ENCODE assay signal across 2 cellular contexts in the genomic region with DNA sequence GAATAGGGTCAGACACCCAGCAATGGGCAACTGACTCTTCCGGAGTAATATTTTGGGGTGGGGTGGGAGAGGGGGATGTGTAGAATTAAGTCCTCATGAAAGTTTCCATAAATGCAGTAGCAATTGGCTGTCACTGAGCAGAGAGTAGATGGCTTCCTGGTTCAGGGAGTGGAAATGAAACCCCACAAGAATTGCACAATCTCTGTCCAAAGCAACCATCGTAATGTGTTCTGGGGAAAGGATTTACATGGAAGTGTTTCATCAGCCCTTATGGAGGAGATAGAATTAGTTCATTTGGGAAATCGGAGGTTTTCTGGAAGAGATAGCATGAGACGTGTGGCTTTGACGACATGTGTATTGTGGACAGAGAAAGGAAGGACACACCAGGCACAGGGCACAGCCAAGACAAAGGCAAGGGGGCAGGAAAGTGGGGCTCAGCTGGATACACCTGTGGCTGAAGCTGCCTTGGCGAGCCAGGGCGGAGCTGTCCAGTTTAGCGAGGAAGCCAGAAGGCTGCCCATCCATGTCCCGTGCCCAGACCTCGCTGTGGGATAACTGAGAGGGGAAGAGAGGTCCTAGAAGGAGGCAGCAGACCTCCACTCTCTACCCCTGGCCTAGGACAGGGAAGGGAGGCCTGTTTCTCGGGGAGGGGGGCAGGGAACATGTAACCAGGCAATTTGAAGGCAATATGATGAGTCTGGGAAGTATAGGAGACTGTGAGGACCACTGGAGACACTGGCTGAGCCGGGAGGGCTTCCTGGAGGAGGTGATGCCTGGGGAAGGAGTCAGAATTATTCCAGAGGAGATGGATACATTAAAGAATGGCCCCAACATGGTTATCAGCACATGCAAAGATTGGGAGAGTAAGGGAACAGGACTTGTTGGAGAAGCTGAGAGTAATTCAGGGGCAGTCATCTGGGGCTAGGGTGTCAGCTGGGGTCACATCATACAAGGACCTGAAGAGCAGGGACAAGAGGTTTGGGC.
A peak's percentile ranks its signal among the peaks of the same experiment; 100 is the strongest.
TF ChIP-seq lines count a peak whose summit lies in the region.

No MANE protein-coding gene starts in this region.

TF ChIP-seq in Ishikawa, 13 proteins besides CTCF, POLR2A, EP300 and RAD21:
- no peak for TF ChIP-seq CREB1 (IDR thresholded peaks at IDR 0.05; ENCODE audit: low read depth)
- TF ChIP-seq CEBPB (IDR thresholded peaks at IDR 0.05): peak; percentile 77
- TF ChIP-seq, protein P1, sequence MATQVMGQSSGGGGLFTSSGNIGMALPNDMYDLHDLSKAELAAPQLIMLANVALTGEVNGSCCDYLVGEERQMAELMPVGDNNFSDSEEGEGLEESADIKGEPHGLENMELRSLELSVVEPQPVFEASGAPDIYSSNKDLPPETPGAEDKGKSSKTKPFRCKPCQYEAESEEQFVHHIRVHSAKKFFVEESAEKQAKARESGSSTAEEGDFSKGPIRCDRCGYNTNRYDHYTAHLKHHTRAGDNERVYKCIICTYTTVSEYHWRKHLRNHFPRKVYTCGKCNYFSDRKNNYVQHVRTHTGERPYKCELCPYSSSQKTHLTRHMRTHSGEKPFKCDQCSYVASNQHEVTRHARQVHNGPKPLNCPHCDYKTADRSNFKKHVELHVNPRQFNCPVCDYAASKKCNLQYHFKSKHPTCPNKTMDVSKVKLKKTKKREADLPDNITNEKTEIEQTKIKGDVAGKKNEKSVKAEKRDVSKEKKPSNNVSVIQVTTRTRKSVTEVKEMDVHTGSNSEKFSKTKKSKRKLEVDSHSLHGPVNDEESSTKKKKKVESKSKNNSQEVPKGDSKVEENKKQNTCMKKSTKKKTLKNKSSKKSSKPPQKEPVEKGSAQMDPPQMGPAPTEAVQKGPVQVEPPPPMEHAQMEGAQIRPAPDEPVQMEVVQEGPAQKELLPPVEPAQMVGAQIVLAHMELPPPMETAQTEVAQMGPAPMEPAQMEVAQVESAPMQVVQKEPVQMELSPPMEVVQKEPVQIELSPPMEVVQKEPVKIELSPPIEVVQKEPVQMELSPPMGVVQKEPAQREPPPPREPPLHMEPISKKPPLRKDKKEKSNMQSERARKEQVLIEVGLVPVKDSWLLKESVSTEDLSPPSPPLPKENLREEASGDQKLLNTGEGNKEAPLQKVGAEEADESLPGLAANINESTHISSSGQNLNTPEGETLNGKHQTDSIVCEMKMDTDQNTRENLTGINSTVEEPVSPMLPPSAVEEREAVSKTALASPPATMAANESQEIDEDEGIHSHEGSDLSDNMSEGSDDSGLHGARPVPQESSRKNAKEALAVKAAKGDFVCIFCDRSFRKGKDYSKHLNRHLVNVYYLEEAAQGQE (IDR thresholded peaks at IDR 0.05; ENCODE audit: low read depth): peak; percentile 23; the same call in 1 of the 2 replicates
TF ChIP-seq in Ishikawa: peak in this region for 2.

TF ChIP-seq in K562, 482 proteins besides CTCF, POLR2A, EP300 and RAD21:
- 0 out of 2 replicates have a peak, but pooled peaks have one; percentile 35 for TF ChIP-seq CEBPG (CRISPR knock-in tag; IDR thresholded peaks at IDR 0.05)
- peak; percentile 50 to 89; a peak in 3 of 4 replicates for TF ChIP-seq CEBPG (tag; conservative IDR thresholded peaks at IDR 0.05 in 1 of 2, IDR thresholded peaks at IDR 0.05 in 1 of 2)
- no peak for TF ChIP-seq HMGXB4 (CRISPR knock-in tag; IDR thresholded peaks at IDR 0.05)
- TF ChIP-seq, protein P2, sequence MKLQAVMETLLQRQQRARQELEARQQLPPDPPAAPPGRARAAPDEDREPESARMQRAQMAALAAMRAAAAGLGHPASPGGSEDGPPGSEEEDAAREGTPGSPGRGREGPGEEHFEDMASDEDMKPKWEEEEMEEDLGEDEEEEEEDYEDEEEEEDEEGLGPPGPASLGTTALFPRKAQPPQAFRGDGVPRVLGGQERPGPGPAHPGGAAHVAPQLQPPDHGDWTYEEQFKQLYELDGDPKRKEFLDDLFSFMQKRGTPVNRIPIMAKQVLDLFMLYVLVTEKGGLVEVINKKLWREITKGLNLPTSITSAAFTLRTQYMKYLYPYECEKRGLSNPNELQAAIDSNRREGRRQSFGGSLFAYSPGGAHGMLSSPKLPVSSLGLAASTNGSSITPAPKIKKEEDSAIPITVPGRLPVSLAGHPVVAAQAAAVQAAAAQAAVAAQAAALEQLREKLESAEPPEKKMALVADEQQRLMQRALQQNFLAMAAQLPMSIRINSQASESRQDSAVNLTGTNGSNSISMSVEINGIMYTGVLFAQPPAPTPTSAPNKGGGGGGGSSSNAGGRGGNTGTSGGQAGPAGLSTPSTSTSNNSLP (IDR thresholded peaks at IDR 0.05; ENCODE audit: borderline replicate concordance, low read depth, low read length): no peak
- peak; percentile 82 for TF ChIP-seq ZFP36 (IDR thresholded peaks at IDR 0.05; ENCODE audit: low read depth, low read length, partially characterized antibody)
- peak; percentile 86 for TF ChIP-seq CEBPB (tag; IDR thresholded peaks at IDR 0.05)
